8 cellular contexts compared by ENCODE assay signal in genomic region chr1:150813028-150813707, GRCh38. TPM values are rescaled to one million over a fixed set of nuclear protein-coding genes. Genes with fewer than 3 reads are reported as not detected.
A peak's percentile ranks its signal among the peaks of the same experiment; 100 is the strongest.
DNase-seq lines count a peak whose midpoint lies in the region; ATAC-seq, FAIRE-seq and TF ChIP-seq lines count a peak whose summit lies in the region.

No MANE protein-coding gene starts in this region.

- FAIRE-seq in endothelial cell of umbilical vein (lab: Jason Lieb, UNC): peak; percentile 85

- H3K79me2 ChIP-seq in endothelial cell of umbilical vein (ENCODE audit: control insufficient read depth, insufficient read depth, low read length): no peaks in the 10 kb centered on the region

- dilution Hi-C loops in endothelial cell of umbilical vein (cut with MboI; ENCODE audit: extremely low pct_ligation_motif_present, low sequenced_read_pairs): no loop called here

- no peaks in the 10 kb centered on the region for H3K27me3 ChIP-seq in Peyer's patch
- no peaks in the 10 kb centered on the region for H3K27me3 ChIP-seq in endothelial cell of umbilical vein (ENCODE audit: control insufficient read depth in 2 of 2, insufficient read depth in 2 of 2, low read length in 2 of 2)

- no peak overlapping the region for H3K9ac ChIP-seq in endothelial cell of umbilical vein (replicated peaks; ENCODE audit: extremely low read depth, insufficient read depth, low read length)

- BruUV-seq in endothelial cell of umbilical vein (replicated peaks; lab: Mats Ljungman, UMichigan): no TSS peak

- peak in 5 of 6 experiments; percentile 48 to 76 (median 69) for TF ChIP-seq CTCF in Peyer's patch (IDR thresholded peaks at IDR 0.05)
- TF ChIP-seq CTCF in endothelial cell of umbilical vein (IDR thresholded peaks at IDR 0.05; ENCODE audit: extremely low read depth in 1 of 2, insufficient read depth in 1 of 2, low read depth in 1 of 2, low read length in 2 of 2): peak; percentile 76 to 81
- TF ChIP-seq CTCF in mucosa of descending colon (IDR thresholded peaks at IDR 0.05): peak; percentile 69

- H3K9me3 ChIP-seq in Peyer's patch: no peaks in the 10 kb centered on the region
- no peaks in the 10 kb centered on the region for H3K9me3 ChIP-seq in endothelial cell of umbilical vein (replicated peaks; ENCODE audit: control insufficient read depth, insufficient read depth, low read length)
- H3K9me3 ChIP-seq in mucosa of descending colon: no peaks in the 10 kb centered on the region

- H4K20me1 ChIP-seq in endothelial cell of umbilical vein (replicated peaks; ENCODE audit: control insufficient read depth, extremely low read depth, insufficient read depth, low read length): no peaks in the 10 kb centered on the region

- no peak overlapping the region for H3K4me2 ChIP-seq in endothelial cell of umbilical vein (ENCODE audit: insufficient read depth, low read length)

- no peak for TF ChIP-seq POLR2A in Peyer's patch (IDR thresholded peaks at IDR 0.05)
- no peak for TF ChIP-seq POLR2A in endothelial cell of umbilical vein (IDR thresholded peaks at IDR 0.05; ENCODE audit: low read depth, low read length)

- intact Hi-C loops in endothelial cell of umbilical vein (cut with micrococcal nuclease) (loop anchor here (1.0 to 5.0 kb wide), 5 partner anchors 116 to 252 kb away; partner anchors contain the start of genes ENSA, GOLPH3L and MCL1), mucosa of descending colon (cut with DNase I, micrococcal nuclease) (no loop called here)

- DNase-seq in EH (ENCODE audit: low read depth) (peak; percentile 70), HuH-7.5 (ENCODE audit: low spot score) (peak; percentile 62), Peyer's patch (peak; percentile 31 to 78 (median 71)), endothelial cell of umbilical vein (ENCODE audit: low read depth, low spot score) (peak; percentile 83), mucosa of descending colon (peak; percentile 63 to 89 (median 86))
- DNase-seq in activated effector memory CD4-positive, alpha-beta T cell treated with Interleukin-2 at 50 U/mL for 16 hours: no peak

- H3K4me3 ChIP-seq in Peyer's patch (no peak overlapping the region), endothelial cell of umbilical vein (replicated peaks in 1 of 3; ENCODE audit: insufficient read depth in 1 of 3, low read depth in 1 of 3, low read length in 3 of 3) (no peak overlapping the region), mucosa of descending colon (no peak overlapping the region)

- CTCF ChIA-PET in endothelial cell of umbilical vein (lab: Charles Lee): interaction anchor here (0.5 to 3.4 kb wide), 59 partner anchors 9 to 557 kb away, joined by 3 to 50 read pairs (median 4); partner anchors contain the start of genes CERS2, ENSA, FALEC and GOLPH3L

- H3K36me3 ChIP-seq in Peyer's patch: peaks cover 0 to 75% (median 0%) of the 10 kb centered on the region in 3 donors
- H3K36me3 ChIP-seq in endothelial cell of umbilical vein (ENCODE audit: control insufficient read depth in 2 of 2, extremely low read depth in 1 of 2, insufficient read depth in 2 of 2, low read length in 2 of 2): peaks cover 16 to 30% of the 10 kb centered on the region in 2 experiments
- peaks cover 22% of the 10 kb centered on the region for H3K36me3 ChIP-seq in mucosa of descending colon (ENCODE audit: low read depth)

- H3K9me1 ChIP-seq in endothelial cell of umbilical vein (replicated peaks; ENCODE audit: control insufficient read depth, extremely low read depth, insufficient read depth, low read length): no peaks in the 10 kb centered on the region

- POLR2A ChIA-PET in endothelial cell of umbilical vein (lab: Charles Lee): interaction anchor here (0.6 kb wide), 1 partner anchor 226 kb away, joined by 5 read pairs; no protein-coding TSS in a partner anchor

- H2AFZ ChIP-seq in endothelial cell of umbilical vein (ENCODE audit: low read depth, low read length): no peak overlapping the region

- H3K27ac ChIP-seq in Peyer's patch (no peak overlapping the region), endothelial cell of umbilical vein (ENCODE audit: insufficient read depth, low read depth, low read length) (no peak overlapping the region)

- H3K4me1 ChIP-seq in Peyer's patch (no peaks in the 10 kb centered on the region), endothelial cell of umbilical vein (ENCODE audit: control insufficient read depth, extremely low read depth, insufficient read depth, low read length) (peaks cover 2% of the 10 kb centered on the region), mucosa of descending colon (ENCODE audit: low read depth) (peaks cover 12% of the 10 kb centered on the region)

- ATAC-seq in mucosa of descending colon: peak; percentile 89
- no peak for ATAC-seq in GM21367 (IDR thresholded peaks at IDR 0.05; ENCODE audit: unreplicated experiment)
- no peak for ATAC-seq in HG02981 (IDR thresholded peaks at IDR 0.05; ENCODE audit: unreplicated experiment)

TF ChIP-seq in endothelial cell of umbilical vein, 7 proteins besides CTCF, POLR2A, EP300 and RAD21:
- no peak for TF ChIP-seq POLR2AphosphoS5 (IDR thresholded peaks at IDR 0.05; ENCODE audit: insufficient read depth, low read depth, low read length)
- no peak for TF ChIP-seq GATA2 (IDR thresholded peaks at IDR 0.05; ENCODE audit: insufficient read depth, insufficient read length, low read depth, low read length)
- no peak for TF ChIP-seq EZH2 (IDR thresholded peaks at IDR 0.05; ENCODE audit: borderline replicate concordance, low read depth, low read length, severe bottlenecking)
- no peak for TF ChIP-seq JUN (IDR thresholded peaks at IDR 0.05; ENCODE audit: borderline replicate concordance, insufficient read depth, insufficient read length, low read depth)
- TF ChIP-seq FOS (IDR thresholded peaks at IDR 0.05; ENCODE audit: borderline replicate concordance, insufficient read depth, low read length): no peak
- no peak for TF ChIP-seq MYC (IDR thresholded peaks at IDR 0.05; ENCODE audit: low read depth, low read length)
TF ChIP-seq in endothelial cell of umbilical vein: peak in this region for 0.

RNA-seq across cellular contexts. Expression of gene CTSK, which starts 5.1 kb away (rescaled TPM):
- total RNA-seq in Peyer's patch (10 to 100 TPM; 13.7 to 50.7 (median 22.4) TPM), endothelial cell of umbilical vein (6.7 and 45.6 TPM in 2 replicates), mucosa of descending colon (10 to 100 TPM; 15.4 to 64.0 (median 30.3) TPM)
- 18.5 and 20.3 TPM in 2 replicates for polyA plus RNA-seq in endothelial cell of umbilical vein
- polyA plus RNA-seq in endothelial cell of umbilical vein (2011; cell fraction: cytosol; rRNA removed): 9.8 and 13.4 TPM in 2 replicates
- polyA plus RNA-seq in endothelial cell of umbilical vein (2011; cell fraction: nucleus; rRNA removed): 36.0 and 42.3 TPM in 2 replicates
- polyA plus RNA-seq in endothelial cell of umbilical vein (2012): 5.1 and 5.5 TPM in 2 replicates
- polyA minus RNA-seq in endothelial cell of umbilical vein: 16.3 and 17.0 TPM in 2 replicates
- polyA minus RNA-seq in endothelial cell of umbilical vein (2011; cell fraction: cytosol; rRNA and poly(A)+ RNA removed): not detected
- 7.9 and 11.7 TPM in 2 replicates for polyA minus RNA-seq in endothelial cell of umbilical vein (2011; cell fraction: nucleus; rRNA and poly(A)+ RNA removed)

RNA-seq across cellular contexts. Expression of gene CTSS, which starts 47.6 kb away (rescaled TPM):
- 100 to 1,000 TPM in 3 of 4 donors, 10 to 100 TPM in 1; 97.4 to 146 (median 133) TPM for total RNA-seq in Peyer's patch
- 5.7 and 11.1 TPM in 2 replicates for total RNA-seq in endothelial cell of umbilical vein
- polyA plus RNA-seq in endothelial cell of umbilical vein: 3.5 and 4.0 TPM in 2 replicates
- polyA plus RNA-seq in endothelial cell of umbilical vein (2011; cell fraction: cytosol; rRNA removed): 5.6 and 6.6 TPM in 2 replicates
- 2.8 and 3.2 TPM in 2 replicates for polyA plus RNA-seq in endothelial cell of umbilical vein (2011; cell fraction: nucleus; rRNA removed)
- 2.8 and 7.5 TPM in 2 replicates for polyA plus RNA-seq in endothelial cell of umbilical vein (2012)
- polyA minus RNA-seq in endothelial cell of umbilical vein: 7.3 and 12.3 TPM in 2 replicates
- not detected for polyA minus RNA-seq in endothelial cell of umbilical vein (2011; cell fraction: cytosol; rRNA and poly(A)+ RNA removed)
- 2.3 and 2.8 TPM in 2 replicates for polyA minus RNA-seq in endothelial cell of umbilical vein (2011; cell fraction: nucleus; rRNA and poly(A)+ RNA removed)
- total RNA-seq in mucosa of descending colon: 100 to 1,000 TPM; 290 to 577 (median 544) TPM
